15 cellular contexts compared by ENCODE assay signal in genomic region chr3:136105044-136105443, GRCh38.
"Had no signal": no experiment of that assay in that cellular context is flagged by ENCODE, and none has a peak within 500 bp of the region (broad histone marks: within the 10 kb centered on the region; RNA-seq: fewer than 3 reads in every experiment).

No MANE protein-coding gene starts in this region.

- H3K27me3 ChIP-seq: neutrophil, right atrium auricular region, tibial nerve, uterus had no signal

- H3K4me3 ChIP-seq: right atrium auricular region, tibial nerve, uterus had no signal

- H3K4me1 ChIP-seq: right atrium auricular region, uterus had no signal

- H3K27ac Mint-ChIP-seq: activated B cell treated with CpG ODN at 0.5 μM for 24 hours; activated CD4-positive, alpha-beta T cell treated with anti-CD3 and anti-CD28 coated beads, Interleukin-2, amount 10 ng/mL, durations not matched to agents 24 days and 14 days; activated naive CD4-positive, alpha-beta T cell treated with anti-CD3 and anti-CD28 coated beads for 36 hours had no signal

- ATAC-seq: left lobe of liver; naive thymus-derived CD8-positive, alpha-beta T cell had no signal

- H3K27me3 Mint-ChIP-seq: naive thymus-derived CD8-positive, alpha-beta T cell had no signal

- DNase-seq: activated B cell treated with CpG ODN at 0.5 μM for 24 hours; activated CD4-positive, alpha-beta T cell treated with anti-CD3 and anti-CD28 coated beads, Interleukin-2, amount 10 ng/mL, durations not matched to agents 24 days and 14 days; activated CD8-positive, alpha-beta memory T cell treated with anti-CD3 and anti-CD28 coated beads for 24 hours; activated naive CD4-positive, alpha-beta T cell treated with anti-CD3 and anti-CD28 coated beads for 36 hours; erythroblast; mammary epithelial cell; naive thymus-derived CD8-positive, alpha-beta T cell; stimulated activated CD4-positive, alpha-beta T cell treated with anti-CD3 and anti-CD28 coated beads, Interleukin-2, amount 100 ng/mL, for 48 hours; stimulated activated naive CD4-positive, alpha-beta T cell; substantia nigra; uterus had no signal

- H3K4me3 Mint-ChIP-seq: activated B cell treated with CpG ODN at 0.5 μM for 24 hours; activated CD4-positive, alpha-beta T cell treated with anti-CD3 and anti-CD28 coated beads, Interleukin-2, amount 10 ng/mL, durations not matched to agents 24 days and 14 days; activated naive CD4-positive, alpha-beta T cell treated with anti-CD3 and anti-CD28 coated beads for 36 hours; naive thymus-derived CD8-positive, alpha-beta T cell had no signal

- H3K9me3 Mint-ChIP-seq: activated B cell treated with CpG ODN at 0.5 μM for 24 hours; activated CD4-positive, alpha-beta T cell treated with anti-CD3 and anti-CD28 coated beads, Interleukin-2, amount 10 ng/mL, durations not matched to agents 24 days and 14 days; activated naive CD4-positive, alpha-beta T cell treated with anti-CD3 and anti-CD28 coated beads for 36 hours; naive thymus-derived CD8-positive, alpha-beta T cell had no signal

- H3K36me3 ChIP-seq: neutrophil, uterus had no signal

- H3K9me3 ChIP-seq: neutrophil, right atrium auricular region, tibial nerve, uterus had no signal
